ENCODE assay signal across 28 cellular contexts in genomic region chr9:116137010-116137409, GRCh38. TPM values are rescaled to one million over a fixed set of nuclear protein-coding genes. Genes with fewer than 3 reads are reported as not detected.
A peak's percentile ranks its signal among the peaks of the same experiment; 100 is the strongest.
DNase-seq lines count a peak whose midpoint lies in the region; ATAC-seq, FAIRE-seq and TF ChIP-seq lines count a peak whose summit lies in the region.
"Had no signal": no experiment of that assay in that cellular context is flagged by ENCODE, and none has a peak within 500 bp of the region (broad histone marks: within the 10 kb centered on the region; RNA-seq: fewer than 3 reads in every experiment).

No MANE protein-coding gene starts in this region.

- H3K23ac ChIP-seq in H9 (ENCODE audit: insufficient read length, low read depth, low read length) (peak overlapping the region; percentile 62), trophoblast cell (ENCODE audit: low read length) (no peak overlapping the region)

- H3K27ac ChIP-seq in H9 (ENCODE audit: insufficient read length, low read depth, low read length), result no peak overlapping the region
- no peak overlapping the region for H3K27ac ChIP-seq in K562 (ENCODE audit: extremely low read depth, low read depth, low read length)
- H3K27ac ChIP-seq in trophoblast cell (ENCODE audit: low read depth, low read length), result no peak overlapping the region
- no peak overlapping the region for H3K27ac ChIP-seq in ovary
- H3K27ac ChIP-seq: BLaER1 had no signal

- H3T11ph ChIP-seq in H9 (ENCODE audit: low read length), result no peak overlapping the region

- TF ChIP-seq RAD21 in K562 (CRISPR knock-in tag; conservative IDR thresholded peaks at IDR 0.05 in 1 of 2, IDR thresholded peaks at IDR 0.05 in 1 of 2), result no peak

- H2BK12ac ChIP-seq in H9 (ENCODE audit: insufficient read length, low read depth, low read length), result no peak overlapping the region
- no peak overlapping the region for H2BK12ac ChIP-seq in trophoblast cell (ENCODE audit: low read length)

- no peaks in the 10 kb centered on the region for H3K4me1 ChIP-seq in H9 (ENCODE audit: insufficient read depth, low read length)
- H3K4me1 ChIP-seq in K562 (replicated peaks in 1 of 2; ENCODE audit: control insufficient read depth in 2 of 2, insufficient read depth in 2 of 2, low read length in 2 of 2), result no peaks in the 10 kb centered on the region
- no peaks in the 10 kb centered on the region for H3K4me1 ChIP-seq in trophoblast cell (ENCODE audit: control insufficient read depth in 1 of 2, insufficient read depth in 2 of 2, low read length in 2 of 2)
- no peaks in the 10 kb centered on the region for H3K4me1 ChIP-seq in ovary (ENCODE audit: insufficient read depth)
- H3K4me1 ChIP-seq: BE2C, BLaER1 had no signal

- H2BK120ac ChIP-seq in H9 (ENCODE audit: low read depth, low read length, poor library complexity, severe bottlenecking) (no peak overlapping the region), trophoblast cell (ENCODE audit: insufficient read depth, low read length, poor library complexity) (no peak overlapping the region)

- H3K27ac Mint-ChIP-seq in H9, result no peak overlapping the region
- H3K27ac Mint-ChIP-seq: CD14-positive monocyte; CD4-positive, alpha-beta memory T cell; CD4-positive, CD25-positive, alpha-beta regulatory T cell; CD8-positive, alpha-beta memory T cell had no signal

- H4K12ac ChIP-seq in trophoblast cell (ENCODE audit: low read depth, low read length), result no peak overlapping the region

- H3K14ac ChIP-seq in H9 (ENCODE audit: insufficient read depth, low read length) (no peak overlapping the region), trophoblast cell (ENCODE audit: low read length) (no peak overlapping the region)

- TF ChIP-seq EP300 in K562 (IDR thresholded peaks at IDR 0.05; ENCODE audit: low read length), result no peak
- no peak for TF ChIP-seq EP300 in ovary (IDR thresholded peaks at IDR 0.05)

- H2AK5ac ChIP-seq in H9 (ENCODE audit: insufficient read length, low read length) (no peak overlapping the region), trophoblast cell (ENCODE audit: low read length) (no peak overlapping the region)

- no peaks in the 10 kb centered on the region for H3K4me1 Mint-ChIP-seq in H9
- H3K4me1 Mint-ChIP-seq: CD14-positive monocyte; CD4-positive, alpha-beta memory T cell; CD4-positive, CD25-positive, alpha-beta regulatory T cell; CD8-positive, alpha-beta memory T cell had no signal

- H3K4me3 Mint-ChIP-seq in H9, result no peak overlapping the region
- H3K4me3 Mint-ChIP-seq: CD14-positive monocyte; CD4-positive, alpha-beta memory T cell; CD4-positive, CD25-positive, alpha-beta regulatory T cell; CD8-positive, alpha-beta memory T cell had no signal

- no peaks in the 10 kb centered on the region for H3K79me2 ChIP-seq in H9 (ENCODE audit: insufficient read depth, low read length)
- no peaks in the 10 kb centered on the region for H3K79me2 ChIP-seq in K562 (ENCODE audit: control insufficient read depth, insufficient read depth, low read length)
- H3K79me2 ChIP-seq in trophoblast cell (ENCODE audit: control insufficient read depth, insufficient read depth, low read length, poor library complexity), result no peaks in the 10 kb centered on the region

- H3K4me2 ChIP-seq in H9 (ENCODE audit: insufficient read depth, insufficient read length, low read length) (no peak overlapping the region), K562 (ENCODE audit: insufficient read depth, low read length) (no peak overlapping the region), trophoblast cell (ENCODE audit: low read length) (no peak overlapping the region)
- H3K4me2 ChIP-seq: BLaER1 had no signal

- no CpG with 5 or more reads among the region's 2 CpGs for WGBS in H9 (ENCODE audit: extremely low coverage, insufficient read length, low lambda C conversion rate)
- 0% methylated on average over 2 of the region's 2 CpGs for WGBS in K562 (ENCODE audit: insufficient coverage, low coverage, missing lambda C conversion rate)
- WGBS in trophoblast cell (ENCODE audit: extremely low coverage, insufficient coverage, insufficient read length), result no CpG with 5 or more reads among the region's 2 CpGs
- 86 to 89% (median 87%) methylated on average over 2 of the region's 2 CpGs for WGBS in ovary, 3 donors

- no peak overlapping the region for H4K5ac ChIP-seq in H9 (ENCODE audit: insufficient read length, low read depth, low read length)

- TF ChIP-seq CTCF in H9 (conservative IDR thresholded peaks at IDR 0.05) (no peak), K562 (IDR thresholded peaks at IDR 0.05 in 2 of 3, conservative IDR thresholded peaks at IDR 0.05 in 1 of 3; ENCODE audit: insufficient read depth in 2 of 3, low read depth in 1 of 3, low read length in 3 of 3) (no peak), ovary (IDR thresholded peaks at IDR 0.05) (no peak)

- no peaks in the 10 kb centered on the region for H3K23me2 ChIP-seq in H9 (ENCODE audit: insufficient read length, low read depth, low read length, poor library complexity, severe bottlenecking)

- TF ChIP-seq POLR2A in K562 (conservative IDR thresholded peaks at IDR 0.05), result no peak
- no peak for TF ChIP-seq POLR2A in ovary (IDR thresholded peaks at IDR 0.05)

- H3K9ac ChIP-seq in H9 (ENCODE audit: extremely low read depth, insufficient read length, low read length) (no peak overlapping the region), K562 (ENCODE audit: insufficient read depth in 1 of 2, low read depth in 2 of 2, low read length in 2 of 2) (no peak overlapping the region), trophoblast cell (ENCODE audit: low read length) (no peak overlapping the region)
- H3K9ac ChIP-seq: BLaER1 had no signal

- H4K20me1 ChIP-seq in H9 (ENCODE audit: control insufficient read depth, insufficient read depth, insufficient read length) (no peaks in the 10 kb centered on the region), K562 (replicated peaks; ENCODE audit: control insufficient read depth, insufficient read depth, low read length) (no peaks in the 10 kb centered on the region)
- H4K20me1 ChIP-seq: BLaER1 had no signal

- H3K36me3 ChIP-seq in K562 (ENCODE audit: control insufficient read depth, insufficient read depth, low read length) (no peaks in the 10 kb centered on the region), trophoblast cell (ENCODE audit: control insufficient read depth in 1 of 2, insufficient read depth in 2 of 2, low read length in 2 of 2) (no peaks in the 10 kb centered on the region), ovary (no peaks in the 10 kb centered on the region)
- H3K36me3 ChIP-seq: BE2C, BLaER1 had no signal

- DNase-seq in H9, result no peak
- DNase-seq in K562 (ENCODE audit: extremely low read depth in 1 of 4, low spot score in 3 of 4), result no peak
- peak; percentile 54 to 71 for DNase-seq in trophoblast cell
- no peak for DNase-seq in left colon
- DNase-seq in ovary, result no peak
- DNase-seq: 8988T; ACHN; BE2C; C1 segment of cervical spinal cord; CD4-positive, alpha-beta memory T cell; CD4-positive, CD25-positive, alpha-beta regulatory T cell; CD8-positive, alpha-beta memory T cell; COR-L47; DMS 273 treated with DMSO at 0.1 percent for 48 hours; DMS153; DMS53; DMS79; DND-41; EL; GDM1 had no signal

- H3K79me1 ChIP-seq in H9 (ENCODE audit: insufficient read depth, low read depth, low read length, poor library complexity, severe bottlenecking) (no peaks in the 10 kb centered on the region), trophoblast cell (ENCODE audit: low read length) (no peaks in the 10 kb centered on the region)

- no peaks in the 10 kb centered on the region for H3K9me3 ChIP-seq in H9 (ENCODE audit: control insufficient read depth, low read depth, low read length)
- H3K9me3 ChIP-seq in K562 (replicated peaks; ENCODE audit: control insufficient read depth, insufficient read depth, low read depth, low read length), result no peaks in the 10 kb centered on the region
- no peaks in the 10 kb centered on the region for H3K9me3 ChIP-seq in trophoblast cell (ENCODE audit: insufficient read depth, low read depth, low read length)
- no peaks in the 10 kb centered on the region for H3K9me3 ChIP-seq in ovary
- H3K9me3 ChIP-seq: BE2C, BLaER1 had no signal

- H4K8ac ChIP-seq in H9 (replicated peaks; ENCODE audit: insufficient read length, low read depth, low read length) (no peak overlapping the region), trophoblast cell (ENCODE audit: low read depth, low read length) (no peak overlapping the region)

- no peaks in the 10 kb centered on the region for H3K9me3 Mint-ChIP-seq in H9

- no peak overlapping the region for H3K18ac ChIP-seq in H9 (ENCODE audit: insufficient read length, low read depth, low read length)
- H3K18ac ChIP-seq in trophoblast cell (ENCODE audit: low read length), result no peak overlapping the region

- H3K4me3 ChIP-seq in K562 (no peak overlapping the region), trophoblast cell (ENCODE audit: low read depth, low read length) (no peak overlapping the region), ovary (no peak overlapping the region)
- H3K4me3 ChIP-seq: BLaER1, GM12878 had no signal

- H3K9me1 ChIP-seq in K562 (ENCODE audit: control insufficient read depth, insufficient read depth, low read length), result no peaks in the 10 kb centered on the region

- H4K91ac ChIP-seq in H9 (ENCODE audit: insufficient read length, low read depth, low read length) (no peak overlapping the region), trophoblast cell (ENCODE audit: low read depth, low read length) (no peak overlapping the region)

- H3K27me3 Mint-ChIP-seq in H9 (ENCODE audit: low read depth), result peaks cover 14% of the 10 kb centered on the region
- H3K27me3 Mint-ChIP-seq: CD4-positive, alpha-beta memory T cell; CD4-positive, CD25-positive, alpha-beta regulatory T cell had no signal

- H2BK15ac ChIP-seq in H9 (ENCODE audit: low read depth, low read length), result no peak overlapping the region

- CTCF ChIA-PET in K562 (lab: Yijun Ruan, JAX; ENCODE audit: low intra/inter-chr PET ratio), result no interaction called here

- H3K36me3 Mint-ChIP-seq in H9 (ENCODE audit: insufficient read depth in 1 of 3, low read depth in 3 of 3), result no peaks in the 10 kb centered on the region
- H3K36me3 Mint-ChIP-seq: CD14-positive monocyte; CD4-positive, alpha-beta memory T cell; CD4-positive, CD25-positive, alpha-beta regulatory T cell; CD8-positive, alpha-beta memory T cell had no signal

- no peak for FAIRE-seq in K562 (lab: Jason Lieb, UNC)
- FAIRE-seq: A204.1, GM12878, GM12892, GM18507, GM19239 had no signal

- in situ Hi-C loops in K562 (cut with MboI), result no loop called here

- no TSS peak for BruUV-seq in K562 (replicated peaks; lab: Mats Ljungman, UMichigan)

- POLR2A ChIA-PET in K562 (lab: Yijun Ruan, JAX), result no interaction called here

- no peak overlapping the region for H2BK20ac ChIP-seq in H9 (ENCODE audit: low read depth, low read length, poor library complexity, severe bottlenecking)

- ATAC-seq in K562, result no peak
- ATAC-seq in left colon, result no peak
- no peak for ATAC-seq in HG02642 (IDR thresholded peaks at IDR 0.05; ENCODE audit: poor library complexity, unreplicated experiment)
- ATAC-seq: GM12878 had no signal

- intact Hi-C loops in K562 (cut with micrococcal nuclease) (no loop called here), left colon (cut with DNase I, micrococcal nuclease) (no loop called here), ovary (cut with DNase I) (no loop called here)

- H3K4ac ChIP-seq in H9 (ENCODE audit: low read depth, low read length), result no peak overlapping the region
- no peak overlapping the region for H3K4ac ChIP-seq in trophoblast cell (ENCODE audit: low read depth, low read length)

- H2AFZ ChIP-seq in H9 (ENCODE audit: low read length), result no peak overlapping the region
- no peak overlapping the region for H2AFZ ChIP-seq in K562 (ENCODE audit: low read depth, low read length)
- H2AFZ ChIP-seq in trophoblast cell (ENCODE audit: insufficient read depth, low read length, poor library complexity), result no peak overlapping the region

- no peak overlapping the region for H3K56ac ChIP-seq in H9 (ENCODE audit: insufficient read length, low read depth, low read length)

- no peak overlapping the region for H2BK5ac ChIP-seq in H9 (ENCODE audit: insufficient read length, low read length)
- H2BK5ac ChIP-seq in trophoblast cell (ENCODE audit: low read depth, low read length, poor library complexity), result no peak overlapping the region

- no peaks in the 10 kb centered on the region for H3K27me3 ChIP-seq in H9 (ENCODE audit: insufficient read depth, low read length)
- no peaks in the 10 kb centered on the region for H3K27me3 ChIP-seq in K562 (ENCODE audit: control insufficient read depth in 2 of 2, insufficient read depth in 2 of 2, low read length in 2 of 2)
- no peaks in the 10 kb centered on the region for H3K27me3 ChIP-seq in trophoblast cell (ENCODE audit: insufficient read depth, low read length)
- H3K27me3 ChIP-seq in ovary, result no peaks in the 10 kb centered on the region
- H3K27me3 ChIP-seq: BLaER1 had no signal

RNA-seq across cellular contexts. Expression of gene PAPPA, which starts 16.6 kb away (rescaled TPM):
- 0.17 and 0.29 TPM in 2 replicates for total RNA-seq in H9 (2021)
- total RNA-seq in K562 (2011; cell fraction: chromatin; rRNA removed; ENCODE audit: low replicate concordance), result 0.09 and 0.12 TPM in 2 replicates
- total RNA-seq in K562 (2011; cell fraction: nucleolus; rRNA removed), result under 0.01 TPM in 2 replicates
- 0.08 and 0.15 TPM in 2 replicates for total RNA-seq in K562 (2011; cell fraction: nucleoplasm; rRNA removed)
- total RNA-seq in K562 (2014; rRNA removed), result 0.09 and 0.12 TPM in 2 replicates
- 0.16 and 0.18 TPM in 2 replicates for total RNA-seq in K562 (2014; rRNA removed; fragmentation: Illumina TruSeq; extraction: Trizol)
- total RNA-seq in K562 (2015; rRNA removed; fragmentation: Illumina TruSeq; extraction: Trizol), result 0.14 and 0.19 TPM in 2 replicates
- total RNA-seq in K562 (2021), result 0.13 and 0.20 TPM in 2 replicates
- polyA plus RNA-seq in K562 (2011; rRNA removed), result 0.05 and 0.06 TPM in 2 replicates
- under 0.01 and 0.01 TPM in 2 replicates for polyA plus RNA-seq in K562 (2011; cell fraction: cytosol; rRNA removed)
- 0.04 and 0.09 TPM in 2 replicates for polyA plus RNA-seq in K562 (2011; cell fraction: nucleus; rRNA removed)
- polyA plus RNA-seq in K562 (2012), result 0.17 and 0.36 TPM in 2 replicates
- 0.12 and 0.16 TPM in 2 replicates for polyA plus RNA-seq in K562 (2014; fragmentation: Illumina TruSeq; extraction: Trizol)
- polyA plus RNA-seq in K562 (2014; fragmentation: Nextera tagmentation; extraction: Ambion mirVana), result under 1 TPM; 0.10 to 0.11 TPM
- polyA plus RNA-seq in K562 (2014; rRNA removed), result 0.11 and 0.23 TPM in 2 replicates
- polyA minus RNA-seq in K562 (2011; rRNA and poly(A)+ RNA removed), result 0.03 and 0.07 TPM in 2 replicates
- polyA minus RNA-seq in K562 (2011; cell fraction: cytosol; rRNA and poly(A)+ RNA removed), result 0.10 TPM in 1 of 2 replicates, not detected in the other
- polyA minus RNA-seq in K562 (2011; cell fraction: nucleus; rRNA and poly(A)+ RNA removed), result 0.13 and 0.44 TPM in 2 replicates
- 6.3 and 8.5 TPM in 2 replicates for polyA plus RNA-seq in trophoblast cell (2013)
- total RNA-seq in left colon, result 1 to 10 TPM in 1 of 2 donors, under 1 TPM in 1; 0.82 to 1.6 TPM
- total RNA-seq in ovary, result 1 to 10 TPM; 1.6 to 5.5 (median 2.6) TPM
- 1 to 10 TPM in 1 of 2 donors, under 1 TPM in 1; 0.61 to 2.9 TPM for polyA plus RNA-seq in ovary
- total RNA-seq: CD4-positive, alpha-beta memory T cell; CD8-positive, alpha-beta memory T cell had no signal
- polyA plus RNA-seq: CD14-positive monocyte; CD4-positive, alpha-beta memory T cell; CD8-positive, alpha-beta memory T cell had no signal

Comparison
In these comparisons a context has a peak if more than half of its experiments do, and no peak if none do; other contexts are left out.
1. DNase-seq: peak in trophoblast cell (2 of 2); none in H9 (single experiment), K562 (0 of 4), left colon (0 of 2) and ovary (0 of 5).